1 cellular context compared by ENCODE assay signal in the genomic region with DNA sequence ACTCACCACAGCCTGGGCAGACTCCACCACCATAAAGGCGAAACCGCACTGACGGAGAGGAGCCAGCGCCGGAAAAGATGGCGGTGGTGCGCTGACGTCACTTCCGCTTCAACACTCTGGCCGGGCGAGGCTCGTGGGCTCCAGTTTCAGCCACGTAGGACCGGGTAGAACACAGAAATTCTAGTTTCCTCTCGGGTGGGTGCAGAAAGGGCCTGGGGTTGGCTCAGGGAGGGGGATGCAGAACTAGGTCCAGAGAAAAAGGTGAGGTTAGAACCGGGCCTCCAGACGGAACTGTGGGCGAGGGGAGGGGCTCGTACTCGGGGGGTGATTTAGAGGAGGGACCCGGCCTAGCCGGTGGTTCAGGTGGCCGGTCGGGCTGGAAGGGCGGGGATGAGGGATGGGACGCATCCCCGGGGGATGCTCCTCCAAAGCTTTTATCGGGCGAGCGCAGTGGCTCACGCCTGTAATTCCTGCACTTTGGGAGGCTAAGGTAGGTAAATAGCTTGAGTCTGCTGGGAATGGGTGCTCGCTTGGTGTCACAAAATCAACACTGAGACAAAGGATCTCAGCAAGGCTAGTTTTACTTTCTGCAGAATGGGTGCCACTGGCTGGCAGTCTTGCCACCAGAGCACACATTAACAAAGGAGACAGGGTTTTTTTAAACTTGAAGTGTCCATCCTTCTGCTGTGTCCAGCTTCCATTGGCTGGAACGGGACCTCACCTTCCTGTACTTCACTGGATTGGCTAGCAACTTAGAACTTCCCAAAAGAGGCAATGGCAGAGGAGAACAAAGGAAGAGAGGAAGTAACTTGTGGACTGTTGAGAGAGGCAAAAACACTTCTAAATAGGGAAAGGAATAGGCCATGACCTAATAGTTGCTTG.
TF ChIP-seq lines count a peak whose summit lies in the region.

A gene (minus strand): TSS at position 77 of the 882 bp plus-strand sequence. CDS start 1,776 bp downstream, outside the sequence.

TF ChIP-seq in HEK293, 187 proteins besides CTCF, POLR2A, EP300 and RAD21 (continued from another document and continues in another):
- TF ChIP-seq, protein P1, sequence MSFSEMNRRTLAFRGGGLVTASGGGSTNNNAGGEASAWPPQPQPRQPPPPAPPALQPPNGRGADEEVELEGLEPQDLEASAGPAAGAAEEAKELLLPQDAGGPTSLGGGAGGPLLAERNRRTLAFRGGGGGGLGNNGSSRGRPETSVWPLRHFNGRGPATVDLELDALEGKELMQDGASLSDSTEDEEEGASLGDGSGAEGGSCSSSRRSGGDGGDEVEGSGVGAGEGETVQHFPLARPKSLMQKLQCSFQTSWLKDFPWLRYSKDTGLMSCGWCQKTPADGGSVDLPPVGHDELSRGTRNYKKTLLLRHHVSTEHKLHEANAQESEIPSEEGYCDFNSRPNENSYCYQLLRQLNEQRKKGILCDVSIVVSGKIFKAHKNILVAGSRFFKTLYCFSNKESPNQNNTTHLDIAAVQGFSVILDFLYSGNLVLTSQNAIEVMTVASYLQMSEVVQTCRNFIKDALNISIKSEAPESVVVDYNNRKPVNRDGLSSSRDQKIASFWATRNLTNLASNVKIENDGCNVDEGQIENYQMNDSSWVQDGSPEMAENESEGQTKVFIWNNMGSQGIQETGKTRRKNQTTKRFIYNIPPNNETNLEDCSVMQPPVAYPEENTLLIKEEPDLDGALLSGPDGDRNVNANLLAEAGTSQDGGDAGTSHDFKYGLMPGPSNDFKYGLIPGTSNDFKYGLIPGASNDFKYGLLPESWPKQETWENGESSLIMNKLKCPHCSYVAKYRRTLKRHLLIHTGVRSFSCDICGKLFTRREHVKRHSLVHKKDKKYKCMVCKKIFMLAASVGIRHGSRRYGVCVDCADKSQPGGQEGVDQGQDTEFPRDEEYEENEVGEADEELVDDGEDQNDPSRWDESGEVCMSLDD (tag by site-specific recombination; IDR thresholded peaks at IDR 0.05): no peak
- TF ChIP-seq ZNF140 (tag by site-specific recombination; IDR thresholded peaks at IDR 0.05) (no peak), EGR2 (tag by site-specific recombination; IDR thresholded peaks at IDR 0.05; ENCODE audit: low read depth) (0 out of 2 replicates have a peak, but pooled peaks have one; percentile 18), ZNF555 (tag by site-specific recombination; conservative IDR thresholded peaks at IDR 0.05) (no peak), IKZF3 (tag by site-specific recombination; IDR thresholded peaks at IDR 0.05) (peak; percentile 46; the same call in 1 of the 2 replicates), ZNF701 (tag by site-specific recombination; IDR thresholded peaks at IDR 0.05) (no peak), ZNF558 (tag by site-specific recombination; IDR thresholded peaks at IDR 0.05) (peak; percentile 60; the same call in 1 of the 2 replicates), ZSCAN23 (tag by site-specific recombination; IDR thresholded peaks at IDR 0.05) (peak; percentile 85), BCL11B (tag by site-specific recombination; IDR thresholded peaks at IDR 0.05; ENCODE audit: low read depth) (peak; percentile 27; the same call in 1 of the 2 replicates), ZBTB20 (tag by site-specific recombination; IDR thresholded peaks at IDR 0.05) (peak; percentile 27; the same call in 1 of the 2 replicates), ZNF529 (tag by site-specific recombination; IDR thresholded peaks at IDR 0.05; ENCODE audit: insufficient replicate concordance) (no peak), HOXA7 (CRISPR knock-in tag; IDR thresholded peaks at IDR 0.05; ENCODE audit: borderline replicate concordance) (no peak), ZNF658 (tag by site-specific recombination; IDR thresholded peaks at IDR 0.05) (no peak), ZNF548 (tag by site-specific recombination; IDR thresholded peaks at IDR 0.05) (no peak), SETDB1 (IDR thresholded peaks at IDR 0.05; ENCODE audit: insufficient read length, low read length) (peak; percentile 58), ZNF211 (tag by site-specific recombination; IDR thresholded peaks at IDR 0.05; ENCODE audit: low read depth) (no peak), ZNF155 (tag by site-specific recombination; IDR thresholded peaks at IDR 0.05) (no peak), MEIS1 (CRISPR knock-in tag; IDR thresholded peaks at IDR 0.05; ENCODE audit: borderline replicate concordance) (no peak), ZNF501 (tag by site-specific recombination; IDR thresholded peaks at IDR 0.05) (peak; percentile 90), ZNF169 (tag by site-specific recombination; IDR thresholded peaks at IDR 0.05) (no peak), SP3 (tag by site-specific recombination; IDR thresholded peaks at IDR 0.05) (peak; percentile 82), SP2 (tag by site-specific recombination; IDR thresholded peaks at IDR 0.05) (peak; percentile 76), ZNF114 (tag by site-specific recombination; IDR thresholded peaks at IDR 0.05) (no peak), ZNF266 (tag by site-specific recombination; IDR thresholded peaks at IDR 0.05; ENCODE audit: low read depth) (no peak), FEZF1 (tag by site-specific recombination; IDR thresholded peaks at IDR 0.05) (no peak), ZNF626 (tag by site-specific recombination; IDR thresholded peaks at IDR 0.05) (no peak), KLF10 (tag by site-specific recombination; IDR thresholded peaks at IDR 0.05) (no peak), ZNF221 (tag by site-specific recombination; IDR thresholded peaks at IDR 0.05; ENCODE audit: borderline replicate concordance) (no peak), ZNF341 (tag by site-specific recombination; IDR thresholded peaks at IDR 0.05; ENCODE audit: low read depth) (peak; percentile 31; the same call in 1 of the 2 replicates), OVOL3 (tag by site-specific recombination; IDR thresholded peaks at IDR 0.05) (no peak; the same call in 1 of the 2 replicates), ZNF423 (tag by site-specific recombination; IDR thresholded peaks at IDR 0.05) (no peak)
- TF ChIP-seq, protein P2, sequence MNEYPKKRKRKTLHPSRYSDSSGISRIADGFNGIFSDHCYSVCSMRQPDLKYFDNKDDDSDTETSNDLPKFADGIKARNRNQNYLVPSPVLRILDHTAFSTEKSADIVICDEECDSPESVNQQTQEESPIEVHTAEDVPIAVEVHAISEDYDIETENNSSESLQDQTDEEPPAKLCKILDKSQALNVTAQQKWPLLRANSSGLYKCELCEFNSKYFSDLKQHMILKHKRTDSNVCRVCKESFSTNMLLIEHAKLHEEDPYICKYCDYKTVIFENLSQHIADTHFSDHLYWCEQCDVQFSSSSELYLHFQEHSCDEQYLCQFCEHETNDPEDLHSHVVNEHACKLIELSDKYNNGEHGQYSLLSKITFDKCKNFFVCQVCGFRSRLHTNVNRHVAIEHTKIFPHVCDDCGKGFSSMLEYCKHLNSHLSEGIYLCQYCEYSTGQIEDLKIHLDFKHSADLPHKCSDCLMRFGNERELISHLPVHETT (tag by site-specific recombination; IDR thresholded peaks at IDR 0.05): peak; percentile 97
- TF ChIP-seq, protein P3, sequence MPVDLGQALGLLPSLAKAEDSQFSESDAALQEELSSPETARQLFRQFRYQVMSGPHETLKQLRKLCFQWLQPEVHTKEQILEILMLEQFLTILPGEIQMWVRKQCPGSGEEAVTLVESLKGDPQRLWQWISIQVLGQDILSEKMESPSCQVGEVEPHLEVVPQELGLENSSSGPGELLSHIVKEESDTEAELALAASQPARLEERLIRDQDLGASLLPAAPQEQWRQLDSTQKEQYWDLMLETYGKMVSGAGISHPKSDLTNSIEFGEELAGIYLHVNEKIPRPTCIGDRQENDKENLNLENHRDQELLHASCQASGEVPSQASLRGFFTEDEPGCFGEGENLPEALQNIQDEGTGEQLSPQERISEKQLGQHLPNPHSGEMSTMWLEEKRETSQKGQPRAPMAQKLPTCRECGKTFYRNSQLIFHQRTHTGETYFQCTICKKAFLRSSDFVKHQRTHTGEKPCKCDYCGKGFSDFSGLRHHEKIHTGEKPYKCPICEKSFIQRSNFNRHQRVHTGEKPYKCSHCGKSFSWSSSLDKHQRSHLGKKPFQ (tag by site-specific recombination; IDR thresholded peaks at IDR 0.05): 0 out of 2 replicates have a peak, but pooled peaks have one; percentile 38
- TF ChIP-seq, protein P4, sequence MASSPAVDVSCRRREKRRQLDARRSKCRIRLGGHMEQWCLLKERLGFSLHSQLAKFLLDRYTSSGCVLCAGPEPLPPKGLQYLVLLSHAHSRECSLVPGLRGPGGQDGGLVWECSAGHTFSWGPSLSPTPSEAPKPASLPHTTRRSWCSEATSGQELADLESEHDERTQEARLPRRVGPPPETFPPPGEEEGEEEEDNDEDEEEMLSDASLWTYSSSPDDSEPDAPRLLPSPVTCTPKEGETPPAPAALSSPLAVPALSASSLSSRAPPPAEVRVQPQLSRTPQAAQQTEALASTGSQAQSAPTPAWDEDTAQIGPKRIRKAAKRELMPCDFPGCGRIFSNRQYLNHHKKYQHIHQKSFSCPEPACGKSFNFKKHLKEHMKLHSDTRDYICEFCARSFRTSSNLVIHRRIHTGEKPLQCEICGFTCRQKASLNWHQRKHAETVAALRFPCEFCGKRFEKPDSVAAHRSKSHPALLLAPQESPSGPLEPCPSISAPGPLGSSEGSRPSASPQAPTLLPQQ (tag by site-specific recombination; IDR thresholded peaks at IDR 0.05): peak; percentile 83
- TF ChIP-seq, protein P5, sequence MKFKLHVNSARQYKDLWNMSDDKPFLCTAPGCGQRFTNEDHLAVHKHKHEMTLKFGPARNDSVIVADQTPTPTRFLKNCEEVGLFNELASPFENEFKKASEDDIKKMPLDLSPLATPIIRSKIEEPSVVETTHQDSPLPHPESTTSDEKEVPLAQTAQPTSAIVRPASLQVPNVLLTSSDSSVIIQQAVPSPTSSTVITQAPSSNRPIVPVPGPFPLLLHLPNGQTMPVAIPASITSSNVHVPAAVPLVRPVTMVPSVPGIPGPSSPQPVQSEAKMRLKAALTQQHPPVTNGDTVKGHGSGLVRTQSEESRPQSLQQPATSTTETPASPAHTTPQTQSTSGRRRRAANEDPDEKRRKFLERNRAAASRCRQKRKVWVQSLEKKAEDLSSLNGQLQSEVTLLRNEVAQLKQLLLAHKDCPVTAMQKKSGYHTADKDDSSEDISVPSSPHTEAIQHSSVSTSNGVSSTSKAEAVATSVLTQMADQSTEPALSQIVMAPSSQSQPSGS (tag by site-specific recombination; IDR thresholded peaks at IDR 0.05; ENCODE audit: low read depth): peak; percentile 97
- TF ChIP-seq, protein P6, sequence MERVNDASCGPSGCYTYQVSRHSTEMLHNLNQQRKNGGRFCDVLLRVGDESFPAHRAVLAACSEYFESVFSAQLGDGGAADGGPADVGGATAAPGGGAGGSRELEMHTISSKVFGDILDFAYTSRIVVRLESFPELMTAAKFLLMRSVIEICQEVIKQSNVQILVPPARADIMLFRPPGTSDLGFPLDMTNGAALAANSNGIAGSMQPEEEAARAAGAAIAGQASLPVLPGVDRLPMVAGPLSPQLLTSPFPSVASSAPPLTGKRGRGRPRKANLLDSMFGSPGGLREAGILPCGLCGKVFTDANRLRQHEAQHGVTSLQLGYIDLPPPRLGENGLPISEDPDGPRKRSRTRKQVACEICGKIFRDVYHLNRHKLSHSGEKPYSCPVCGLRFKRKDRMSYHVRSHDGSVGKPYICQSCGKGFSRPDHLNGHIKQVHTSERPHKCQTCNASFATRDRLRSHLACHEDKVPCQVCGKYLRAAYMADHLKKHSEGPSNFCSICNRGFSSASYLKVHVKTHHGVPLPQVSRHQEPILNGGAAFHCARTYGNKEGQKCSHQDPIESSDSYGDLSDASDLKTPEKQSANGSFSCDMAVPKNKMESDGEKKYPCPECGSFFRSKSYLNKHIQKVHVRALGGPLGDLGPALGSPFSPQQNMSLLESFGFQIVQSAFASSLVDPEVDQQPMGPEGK (tag by site-specific recombination; IDR thresholded peaks at IDR 0.05): peak; percentile 79
- TF ChIP-seq, protein P7, sequence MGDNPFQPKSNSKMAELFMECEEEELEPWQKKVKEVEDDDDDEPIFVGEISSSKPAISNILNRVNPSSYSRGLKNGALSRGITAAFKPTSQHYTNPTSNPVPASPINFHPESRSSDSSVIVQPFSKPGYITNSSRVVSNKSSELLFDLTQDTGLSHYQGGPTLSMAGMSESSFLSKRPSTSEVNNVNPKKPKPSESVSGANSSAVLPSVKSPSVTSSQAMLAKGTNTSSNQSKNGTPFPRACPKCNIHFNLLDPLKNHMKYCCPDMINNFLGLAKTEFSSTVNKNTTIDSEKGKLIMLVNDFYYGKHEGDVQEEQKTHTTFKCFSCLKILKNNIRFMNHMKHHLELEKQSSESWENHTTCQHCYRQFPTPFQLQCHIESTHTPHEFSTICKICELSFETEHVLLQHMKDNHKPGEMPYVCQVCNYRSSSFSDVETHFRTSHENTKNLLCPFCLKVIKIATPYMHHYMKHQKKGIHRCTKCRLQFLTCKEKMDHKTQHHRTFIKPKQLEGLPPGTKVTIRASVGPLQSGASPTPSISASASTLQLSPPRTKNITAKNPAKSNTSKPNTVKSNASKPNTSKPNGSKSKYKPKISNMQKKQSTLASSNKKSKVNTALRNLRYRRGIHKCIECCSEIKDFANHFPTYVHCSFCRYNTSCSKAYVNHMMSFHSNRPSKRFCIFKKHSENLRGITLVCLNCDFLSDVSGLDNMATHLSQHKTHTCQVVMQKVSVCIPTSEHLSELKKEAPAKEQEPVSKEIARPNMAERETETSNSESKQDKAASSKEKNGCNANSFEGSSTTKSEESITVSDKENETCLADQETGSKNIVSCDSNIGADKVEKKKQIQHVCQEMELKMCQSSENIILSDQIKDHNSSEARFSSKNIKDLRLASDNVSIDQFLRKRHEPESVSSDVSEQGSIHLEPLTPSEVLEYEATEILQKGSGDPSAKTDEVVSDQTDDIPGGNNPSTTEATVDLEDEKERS (tag by site-specific recombination; IDR thresholded peaks at IDR 0.05): 0 out of 2 replicates have a peak, but pooled peaks have one; percentile 71
- TF ChIP-seq, protein P8, sequence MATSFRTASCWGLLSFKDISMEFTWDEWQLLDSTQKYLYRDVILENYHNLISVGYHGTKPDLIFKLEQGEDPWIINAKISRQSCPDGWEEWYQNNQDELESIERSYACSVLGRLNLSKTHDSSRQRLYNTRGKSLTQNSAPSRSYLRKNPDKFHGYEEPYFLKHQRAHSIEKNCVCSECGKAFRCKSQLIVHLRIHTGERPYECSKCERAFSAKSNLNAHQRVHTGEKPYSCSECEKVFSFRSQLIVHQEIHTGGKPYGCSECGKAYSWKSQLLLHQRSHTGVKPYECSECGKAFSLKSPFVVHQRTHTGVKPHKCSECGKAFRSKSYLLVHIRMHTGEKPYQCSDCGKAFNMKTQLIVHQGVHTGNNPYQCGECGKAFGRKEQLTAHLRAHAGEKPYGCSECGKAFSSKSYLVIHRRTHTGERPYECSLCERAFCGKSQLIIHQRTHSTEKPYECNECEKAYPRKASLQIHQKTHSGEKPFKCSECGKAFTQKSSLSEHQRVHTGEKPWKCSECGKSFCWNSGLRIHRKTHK (tag by site-specific recombination; IDR thresholded peaks at IDR 0.05): no peak
- TF ChIP-seq, protein P9, sequence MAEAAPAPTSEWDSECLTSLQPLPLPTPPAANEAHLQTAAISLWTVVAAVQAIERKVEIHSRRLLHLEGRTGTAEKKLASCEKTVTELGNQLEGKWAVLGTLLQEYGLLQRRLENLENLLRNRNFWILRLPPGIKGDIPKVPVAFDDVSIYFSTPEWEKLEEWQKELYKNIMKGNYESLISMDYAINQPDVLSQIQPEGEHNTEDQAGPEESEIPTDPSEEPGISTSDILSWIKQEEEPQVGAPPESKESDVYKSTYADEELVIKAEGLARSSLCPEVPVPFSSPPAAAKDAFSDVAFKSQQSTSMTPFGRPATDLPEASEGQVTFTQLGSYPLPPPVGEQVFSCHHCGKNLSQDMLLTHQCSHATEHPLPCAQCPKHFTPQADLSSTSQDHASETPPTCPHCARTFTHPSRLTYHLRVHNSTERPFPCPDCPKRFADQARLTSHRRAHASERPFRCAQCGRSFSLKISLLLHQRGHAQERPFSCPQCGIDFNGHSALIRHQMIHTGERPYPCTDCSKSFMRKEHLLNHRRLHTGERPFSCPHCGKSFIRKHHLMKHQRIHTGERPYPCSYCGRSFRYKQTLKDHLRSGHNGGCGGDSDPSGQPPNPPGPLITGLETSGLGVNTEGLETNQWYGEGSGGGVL (tag by site-specific recombination; IDR thresholded peaks at IDR 0.05): no peak
